Comparison of ENCODE assay signal across 29 cellular contexts in genomic region chr9:78970375-78970774, GRCh38.
"Had no signal": no experiment of that assay in that cellular context is flagged by ENCODE, and none has a peak within 500 bp of the region (broad histone marks: within the 10 kb centered on the region; RNA-seq: fewer than 3 reads in every experiment).

No MANE protein-coding gene starts in this region.

- H3K27me3 ChIP-seq: gastrocnemius medialis, heart left ventricle, hepatocyte, left lung, right atrium auricular region, testis, tibial artery had no signal

- H3K27ac Mint-ChIP-seq: mesothelial cell of epicardium; natural killer cell treated with Interleukin-12 subunit alpha and Interleukin-12 subunit beta and Interleukin-15 and Interleukin-18, amount 100 ng/mL, for 72 hours; stimulated activated effector memory CD8-positive, alpha-beta T cell treated with anti-CD3 and anti-CD28 coated beads, Interleukin-12 subunit alpha, Interleukin-12 subunit beta, amount 100 ng/mL, for 72 hours; type B pancreatic cell had no signal

- ATAC-seq: esophagus mucosa; gastrocnemius medialis; heart left ventricle; left cardiac atrium; left lung; mucosa of descending colon; natural killer cell treated with Interleukin-12 subunit alpha and Interleukin-12 subunit beta and Interleukin-15 and Interleukin-18, amount 100 ng/mL, for 72 hours; sciatic nerve; stimulated activated effector memory CD8-positive, alpha-beta T cell treated with anti-CD3 and anti-CD28 coated beads, Interleukin-12 subunit alpha, Interleukin-12 subunit beta, amount 100 ng/mL, for 72 hours; stimulated activated naive CD8-positive, alpha-beta T cell treated with anti-CD3 and anti-CD28 coated beads, Interleukin-15, Interleukin-2, amounts not matched to agents 100 U/mL and 50 U/mL, for 24 hours had no signal

- DNase-seq: cortex of kidney; effector CD4-positive, alpha-beta T cell; foreskin fibroblast; gastrocnemius medialis; heart left ventricle; left cardiac atrium; left lung; mesenchymal stem cell; mucosa of descending colon; naive B cell; nucleus accumbens; stimulated activated CD4-positive, alpha-beta T cell treated with anti-CD3 and anti-CD28 coated beads, Interleukin-2, amount 100 ng/mL, for 24 hours; stimulated activated CD4-positive, alpha-beta T cell treated with anti-CD3 and anti-CD28 coated beads, Interleukin-4, amount 100 ng/mL, for 24 hours; stimulated activated naive CD8-positive, alpha-beta T cell treated with anti-CD3 and anti-CD28 coated beads, Interleukin-15, Interleukin-2, amounts not matched to agents 100 U/mL and 50 U/mL, for 24 hours; substantia nigra; testis; tibial artery had no signal

- H3K27ac ChIP-seq: epithelial cell of prostate, gastrocnemius medialis, heart left ventricle, hepatocyte, left lung, prostate gland, right atrium auricular region, testis, tibial artery had no signal

- H2AFZ ChIP-seq: hepatocyte had no signal

- H3K79me2 ChIP-seq: hepatocyte had no signal

- H3K36me3 Mint-ChIP-seq: naive B cell; natural killer cell treated with Interleukin-12 subunit alpha and Interleukin-12 subunit beta and Interleukin-15 and Interleukin-18, amount 100 ng/mL, for 72 hours; stimulated activated effector memory CD8-positive, alpha-beta T cell treated with anti-CD3 and anti-CD28 coated beads, Interleukin-12 subunit alpha, Interleukin-12 subunit beta, amount 100 ng/mL, for 72 hours; type B pancreatic cell had no signal

- FAIRE-seq: islet of Langerhans had no signal

- H3K4me1 ChIP-seq: gastrocnemius medialis, heart left ventricle, left lung, prostate gland, right atrium auricular region, testis, tibial artery had no signal

- H3K9me3 ChIP-seq: gastrocnemius medialis, heart left ventricle, left lung, prostate gland, right atrium auricular region, testis, tibial artery had no signal

- H3K4me3 Mint-ChIP-seq: mesothelial cell of epicardium; naive B cell; natural killer cell treated with Interleukin-12 subunit alpha and Interleukin-12 subunit beta and Interleukin-15 and Interleukin-18, amount 100 ng/mL, for 72 hours; stimulated activated effector memory CD8-positive, alpha-beta T cell treated with anti-CD3 and anti-CD28 coated beads, Interleukin-12 subunit alpha, Interleukin-12 subunit beta, amount 100 ng/mL, for 72 hours; type B pancreatic cell had no signal

- H3K4me2 ChIP-seq: hepatocyte, smooth muscle cell had no signal

- H3K4me3 ChIP-seq: gastrocnemius medialis, heart left ventricle, hepatocyte, left lung, mucosa of descending colon, prostate gland, right atrium auricular region, smooth muscle cell, testis, tibial artery had no signal

- H3K36me3 ChIP-seq: gastrocnemius medialis, heart left ventricle, left lung, prostate gland, right atrium auricular region, tibial artery had no signal

- H3K27me3 Mint-ChIP-seq: natural killer cell treated with Interleukin-12 subunit alpha and Interleukin-12 subunit beta and Interleukin-15 and Interleukin-18, amount 100 ng/mL, for 72 hours had no signal

- H3K4me1 Mint-ChIP-seq: naive B cell; stimulated activated effector memory CD8-positive, alpha-beta T cell treated with anti-CD3 and anti-CD28 coated beads, Interleukin-12 subunit alpha, Interleukin-12 subunit beta, amount 100 ng/mL, for 72 hours had no signal
